ENCODE assay signal across 8 cellular contexts in genomic region chr12:76470028-76470939, GRCh38.
DNase-seq lines count a peak whose midpoint lies in the region; FAIRE-seq and TF ChIP-seq lines count a peak whose summit lies in the region.

No MANE protein-coding gene starts in this region.

- H3K4me1 ChIP-seq in GM23248 (ENCODE audit: insufficient read depth) (peaks cover 22% of the 10 kb centered on the region), osteoblast (ENCODE audit: insufficient read depth, low read length) (peaks cover 22% of the 10 kb centered on the region)

- in situ Hi-C loops in GM23248 (cut with MboI): no loop called here

- H3K9me3 Mint-ChIP-seq in activated T-cell treated with anti-CD3 and anti-CD28 coated beads, Interleukin-2, amount 50 U/mL, for 24 hours: no peaks in the 10 kb centered on the region

- H3K4me3 Mint-ChIP-seq in activated T-cell treated with anti-CD3 and anti-CD28 coated beads, Interleukin-2, amount 50 U/mL, for 24 hours: no peak overlapping the region

- TF ChIP-seq CTCF in osteoblast (IDR thresholded peaks at IDR 0.05; ENCODE audit: extremely low read depth, low read depth, low read length): no peak

- H3K9ac ChIP-seq in GM23248: no peak overlapping the region

- no peaks in the 10 kb centered on the region for H3K9me2 ChIP-seq in GM23248 (ENCODE audit: insufficient read depth)

- H3K36me3 ChIP-seq in GM23248 (ENCODE audit: low read depth): no peaks in the 10 kb centered on the region
- no peaks in the 10 kb centered on the region for H3K36me3 ChIP-seq in osteoblast (ENCODE audit: insufficient read depth, low read length)
- no peaks in the 10 kb centered on the region for H3K36me3 ChIP-seq in H7 (replicated peaks; ENCODE audit: control insufficient read depth, insufficient read depth, low read length)

- H3K4me3 ChIP-seq in GM23248: no peak overlapping the region
- no peak overlapping the region for H3K4me3 ChIP-seq in osteoblast (ENCODE audit: insufficient read depth, low read length)
- no peak overlapping the region for H3K4me3 ChIP-seq in H7 (ENCODE audit: insufficient read depth, low read depth, low read length)

- H3K27me3 Mint-ChIP-seq in activated T-cell treated with anti-CD3 and anti-CD28 coated beads, Interleukin-2, amount 50 U/mL, for 24 hours: no peaks in the 10 kb centered on the region

- peaks cover 17% of the 10 kb centered on the region for H3K4me1 Mint-ChIP-seq in activated T-cell treated with anti-CD3 and anti-CD28 coated beads, Interleukin-2, amount 50 U/mL, for 24 hours (ENCODE audit: low read depth)

- no peak overlapping the region for H2AFZ ChIP-seq in GM23248
- H2AFZ ChIP-seq in osteoblast (ENCODE audit: low read length): no peak overlapping the region

- DNase-seq in GM12891 (ENCODE audit: insufficient read length, low spot score): no peak
- DNase-seq in GM23248: peak; percentile 88
- peak; percentile 22 for DNase-seq in LoVo (ENCODE audit: low spot score)
- DNase-seq in cerebellum (ENCODE audit: low spot score): peak; percentile 54
- peak; percentile 92 for DNase-seq in osteoblast (ENCODE audit: insufficient read length, low spot score, missing footprints)
- DNase-seq in activated T-cell treated with anti-CD3 and anti-CD28 coated beads, Interleukin-2, amount 50 U/mL, for 24 hours: no peak
- no peak for DNase-seq in H7
- DNase-seq in NCI-H1417 (lab: John Stamatoyannopoulos, UW): no peak

- peak; percentile 61 for FAIRE-seq in GM12891 (lab: Jason Lieb, UNC)

- H3K27ac ChIP-seq in GM23248 (peak overlapping the region; percentile 45), osteoblast (ENCODE audit: low read depth, low read length) (peak overlapping the region; percentile 71)

- peaks cover 88% of the 10 kb centered on the region for H3K79me2 ChIP-seq in GM23248 (ENCODE audit: insufficient read depth)
- H3K79me2 ChIP-seq in osteoblast (ENCODE audit: insufficient read depth, low read length): peaks cover 53% of the 10 kb centered on the region

- H3K27me3 ChIP-seq in GM23248 (replicated peaks; ENCODE audit: insufficient read depth) (no peaks in the 10 kb centered on the region), osteoblast (ENCODE audit: insufficient read depth, low read length) (no peaks in the 10 kb centered on the region), H7 (ENCODE audit: control insufficient read depth, insufficient read depth, low read length) (no peaks in the 10 kb centered on the region)

- peak overlapping the region; percentile 64 for H3K4me2 ChIP-seq in GM23248 (ENCODE audit: unreplicated experiment)
- peak overlapping the region; percentile 3 for H3K4me2 ChIP-seq in osteoblast (ENCODE audit: insufficient read depth, low read length)

- peaks cover 26% of the 10 kb centered on the region for H3F3A ChIP-seq in GM23248 (ENCODE audit: insufficient read depth)

- H3K36me3 Mint-ChIP-seq in activated T-cell treated with anti-CD3 and anti-CD28 coated beads, Interleukin-2, amount 50 U/mL, for 24 hours (ENCODE audit: low read depth): peaks cover 5% of the 10 kb centered on the region

- H4K20me1 ChIP-seq in GM23248 (ENCODE audit: insufficient read depth): peaks cover 4% of the 10 kb centered on the region
- H4K20me1 ChIP-seq in osteoblast (ENCODE audit: insufficient read depth, low read length): peaks cover 4% of the 10 kb centered on the region

- no peaks in the 10 kb centered on the region for H3K9me3 ChIP-seq in GM23248 (ENCODE audit: low read depth)
- no peaks in the 10 kb centered on the region for H3K9me3 ChIP-seq in osteoblast (ENCODE audit: low read depth, low read length)

- 62 to 67% methylated on average over 7 of the region's 7 CpGs for WGBS in GM23248 (ENCODE audit: low coverage in 1 of 2, low lambda C conversion rate in 2 of 2, missing lambda C conversion rate in 2 of 2), 2 experiments

- TF ChIP-seq POLR2A in GM12891 (IDR thresholded peaks at IDR 0.05; ENCODE audit: low read depth, low read length): no peak

- H3K27ac Mint-ChIP-seq in activated T-cell treated with anti-CD3 and anti-CD28 coated beads, Interleukin-2, amount 50 U/mL, for 24 hours: no peak overlapping the region

TF ChIP-seq in GM12891, 5 proteins besides CTCF, POLR2A, EP300 and RAD21:
- TF ChIP-seq PAX5 (IDR thresholded peaks at IDR 0.05; ENCODE audit: insufficient read depth, low read length, severe bottlenecking): no peak

Comparison
In these comparisons a context has a peak if more than half of its experiments do, and no peak if none do; other contexts are left out.
1. DNase-seq: peak in GM23248 (single experiment), LoVo (single experiment), cerebellum (single experiment) and osteoblast (single experiment); none in GM12891 (single experiment), activated T-cell treated with anti-CD3 and anti-CD28 coated beads, Interleukin-2, amount 50 U/mL, for 24 hours (single experiment), H7 (single experiment) and NCI-H1417 (0 of 3).